Comparison of ENCODE assay signal across 7 cellular contexts in genomic region chr22:22110548-22111266, GRCh38.
DNase-seq lines count a peak whose midpoint lies in the region; ATAC-seq, FAIRE-seq and TF ChIP-seq lines count a peak whose summit lies in the region.

No MANE protein-coding gene starts in this region.

- no peaks in the 10 kb centered on the region for H3K36me3 ChIP-seq in astrocyte (ENCODE audit: insufficient read depth, low read length)

- TF ChIP-seq CTCF in astrocyte (IDR thresholded peaks at IDR 0.05; ENCODE audit: insufficient read depth, low read depth, low read length), result peak; percentile 55

- H3K27me3 Mint-ChIP-seq in astrocyte (ENCODE audit: low read depth, unreplicated experiment), result peaks cover 8% of the 10 kb centered on the region

- FAIRE-seq in astrocyte (lab: Jason Lieb, UNC), result no peak

- H3K9ac ChIP-seq in astrocyte (ENCODE audit: low read length), result peak overlapping the region; percentile 46

- peak overlapping the region; percentile 43 for H3K4me2 ChIP-seq in astrocyte (ENCODE audit: low read length)

- H3K4me3 ChIP-seq in astrocyte (ENCODE audit: insufficient read depth, low read depth, low read length), result no peak overlapping the region

- in situ Hi-C loops in Caki2 (cut with HindIII; ENCODE audit: low pct_unique_long_range_greater_than_20kb, low sequenced_read_pairs), result no loop called here

- peak overlapping the region; percentile 96 for H3K27ac Mint-ChIP-seq in astrocyte (ENCODE audit: unreplicated experiment)
- H3K27ac Mint-ChIP-seq in stimulated activated effector memory CD8-positive, alpha-beta T cell treated with anti-CD3 and anti-CD28 coated beads, Interleukin-12 subunit alpha, Interleukin-12 subunit beta, amount 100 ng/mL, for 72 hours, result peak overlapping the region; percentile 67

- H3K4me1 Mint-ChIP-seq in astrocyte (ENCODE audit: low read depth, unreplicated experiment), result peaks cover 19% of the 10 kb centered on the region
- H3K4me1 Mint-ChIP-seq in stimulated activated effector memory CD8-positive, alpha-beta T cell treated with anti-CD3 and anti-CD28 coated beads, Interleukin-12 subunit alpha, Interleukin-12 subunit beta, amount 100 ng/mL, for 72 hours, result peaks cover 17% of the 10 kb centered on the region

- H3K9me3 ChIP-seq in astrocyte (ENCODE audit: insufficient read depth, low read depth, low read length), result no peaks in the 10 kb centered on the region

- H3K36me3 Mint-ChIP-seq in astrocyte (ENCODE audit: low read depth, unreplicated experiment), result peaks cover 3% of the 10 kb centered on the region
- no peaks in the 10 kb centered on the region for H3K36me3 Mint-ChIP-seq in stimulated activated effector memory CD8-positive, alpha-beta T cell treated with anti-CD3 and anti-CD28 coated beads, Interleukin-12 subunit alpha, Interleukin-12 subunit beta, amount 100 ng/mL, for 72 hours

- H3K4me3 Mint-ChIP-seq in astrocyte (ENCODE audit: unreplicated experiment), result no peak overlapping the region
- H3K4me3 Mint-ChIP-seq in stimulated activated effector memory CD8-positive, alpha-beta T cell treated with anti-CD3 and anti-CD28 coated beads, Interleukin-12 subunit alpha, Interleukin-12 subunit beta, amount 100 ng/mL, for 72 hours, result peak overlapping the region; percentile 11

- H3K79me2 ChIP-seq in astrocyte (ENCODE audit: insufficient read depth, low read length), result no peaks in the 10 kb centered on the region

- H3K9me3 Mint-ChIP-seq in astrocyte (ENCODE audit: unreplicated experiment), result no peaks in the 10 kb centered on the region
- H3K9me3 Mint-ChIP-seq in stimulated activated effector memory CD8-positive, alpha-beta T cell treated with anti-CD3 and anti-CD28 coated beads, Interleukin-12 subunit alpha, Interleukin-12 subunit beta, amount 100 ng/mL, for 72 hours, result no peaks in the 10 kb centered on the region

- H3K4me1 ChIP-seq in astrocyte (ENCODE audit: insufficient read depth, low read length), result peaks cover 9% of the 10 kb centered on the region

- DNase-seq in Caki2 (ENCODE audit: low read depth) (peak; percentile 88), NCI-H460 (ENCODE audit: extremely low read depth, low read depth) (peak; percentile 20), astrocyte (ENCODE audit: low read depth) (peak; percentile 63), islet precursor cell (peak; percentile 85)
- peak; percentile 35 to 84 for DNase-seq in stimulated activated effector memory CD8-positive, alpha-beta T cell treated with anti-CD3 and anti-CD28 coated beads, Interleukin-12 subunit alpha, Interleukin-12 subunit beta, amount 100 ng/mL, for 72 hours (ENCODE audit: low spot score in 2 of 2)

- no peaks in the 10 kb centered on the region for H4K20me1 ChIP-seq in astrocyte (ENCODE audit: insufficient read depth, low read length)

- peak overlapping the region; percentile 33 for H2AFZ ChIP-seq in astrocyte (ENCODE audit: low read depth, low read length)

- peak; percentile 88 for ATAC-seq in GM18520 (IDR thresholded peaks at IDR 0.05; ENCODE audit: unreplicated experiment)
- peak; percentile 88 for ATAC-seq in HG02938 (IDR thresholded peaks at IDR 0.05; ENCODE audit: unreplicated experiment)
- peak; percentile 94 for ATAC-seq in stimulated activated effector memory CD8-positive, alpha-beta T cell treated with anti-CD3 and anti-CD28 coated beads, Interleukin-12 subunit alpha, Interleukin-12 subunit beta, amount 100 ng/mL, for 72 hours

- H3K27me3 ChIP-seq in astrocyte (ENCODE audit: insufficient read depth, low read length), result peaks cover 3% of the 10 kb centered on the region

- H3K27ac ChIP-seq in astrocyte (ENCODE audit: low read depth, low read length), result peak overlapping the region; percentile 74

Comparison
In these comparisons a context has a peak if more than half of its experiments do, and no peak if none do; other contexts are left out.
1. DNase-seq: peak in every context shown above with its lines; median percentile 88 in Caki2; 85 in islet precursor cell; 63 in astrocyte; 60 in stimulated activated effector memory CD8-positive, alpha-beta T cell treated with anti-CD3 and anti-CD28 coated beads, Interleukin-12 subunit alpha, Interleukin-12 subunit beta, amount 100 ng/mL, for 72 hours; 20 in NCI-H460.